In genomic region chr15:96330450-96331140, GRCh38 we compare ENCODE assay signal across 8 cellular contexts. TPM values are rescaled to one million over a fixed set of nuclear protein-coding genes. Genes with fewer than 3 reads are reported as not detected.
DNase-seq lines count a peak whose midpoint lies in the region; ATAC-seq and TF ChIP-seq lines count a peak whose summit lies in the region.

Gene NR2F2 (plus strand): TSS chr15:96330700. CDS start chr15:96332106, 1,406 bp downstream.

- H3K4me1 Mint-ChIP-seq in T-helper 17 cell, result peaks cover 11% of the 10 kb centered on the region

- no peaks in the 10 kb centered on the region for H3K9me3 ChIP-seq in T-helper 17 cell (ENCODE audit: control insufficient read depth, low read length, poor library complexity, severe bottlenecking)

- TF ChIP-seq CTCF in GM12865 (IDR thresholded peaks at IDR 0.05; ENCODE audit: insufficient read depth, low read depth, low read length, missing control alignments), result no peak

- H3K27me3 Mint-ChIP-seq in T-helper 17 cell, result peaks cover 65% of the 10 kb centered on the region

- ATAC-seq in HG02588 (IDR thresholded peaks at IDR 0.05; ENCODE audit: unreplicated experiment), result peak; percentile 68
- ATAC-seq in T-helper 17 cell, result peak; percentile 78
- ATAC-seq in GM18873 (IDR thresholded peaks at IDR 0.05; ENCODE audit: low FRiP score, unreplicated experiment), result no peak

- H3K27me3 ChIP-seq in layer of hippocampus (ENCODE audit: control insufficient read depth, insufficient read depth, low read length), result peaks cover 18% of the 10 kb centered on the region

- no peak within 1 kb of the TSS for H3K27ac Mint-ChIP-seq in T-helper 17 cell

- H3K4me3 Mint-ChIP-seq in T-helper 17 cell, result peak within 1 kb of the TSS; percentile 80

- peak within 1 kb of the TSS; percentile 77 for H3K27ac ChIP-seq in layer of hippocampus (ENCODE audit: low read depth, low read length)

- peak within 1 kb of the TSS; percentile 45 for H3K4me3 ChIP-seq in GM12865 (ENCODE audit: low read depth, low read length)

- peaks cover 13% of the 10 kb centered on the region for H3K36me3 Mint-ChIP-seq in T-helper 17 cell (ENCODE audit: low read depth)

- DNase-seq in GM12865 (ENCODE audit: low read depth), result peak; percentile 89
- peak; percentile 55 for DNase-seq in NCI-H128 (lab: John Stamatoyannopoulos, UW; ENCODE audit: unreplicated experiment)
- no peak for DNase-seq in T-helper 17 cell
- DNase-seq in dedifferentiated amniotic fluid mesenchymal stem cell (ENCODE audit: extremely low spot score), result peak; percentile 98
- DNase-seq in stimulated activated CD4-positive, alpha-beta T cell treated with anti-CD3 and anti-CD28 coated beads, Interleukin-12 subunit alpha, Interleukin-12 subunit beta, amount 100 ng/mL, for 4 hours, result peak; percentile 34

RNA-seq across cellular contexts. Expression of gene NR2F2, which starts in this region (rescaled TPM):
- not detected for total RNA-seq in T-helper 17 cell

Comparison
In these comparisons a context has a peak if more than half of its experiments do, and no peak if none do; other contexts are left out.
1. Peak in ATAC-seq in T-helper 17 cell; RNA of the gene not detected or under 1 TPM.
2. DNase-seq: peak in GM12865 (single experiment), NCI-H128 (single experiment), dedifferentiated amniotic fluid mesenchymal stem cell (single experiment) and stimulated activated CD4-positive, alpha-beta T cell treated with anti-CD3 and anti-CD28 coated beads, Interleukin-12 subunit alpha, Interleukin-12 subunit beta, amount 100 ng/mL, for 4 hours (single experiment); none in T-helper 17 cell (0 of 3).